In the genomic region with DNA sequence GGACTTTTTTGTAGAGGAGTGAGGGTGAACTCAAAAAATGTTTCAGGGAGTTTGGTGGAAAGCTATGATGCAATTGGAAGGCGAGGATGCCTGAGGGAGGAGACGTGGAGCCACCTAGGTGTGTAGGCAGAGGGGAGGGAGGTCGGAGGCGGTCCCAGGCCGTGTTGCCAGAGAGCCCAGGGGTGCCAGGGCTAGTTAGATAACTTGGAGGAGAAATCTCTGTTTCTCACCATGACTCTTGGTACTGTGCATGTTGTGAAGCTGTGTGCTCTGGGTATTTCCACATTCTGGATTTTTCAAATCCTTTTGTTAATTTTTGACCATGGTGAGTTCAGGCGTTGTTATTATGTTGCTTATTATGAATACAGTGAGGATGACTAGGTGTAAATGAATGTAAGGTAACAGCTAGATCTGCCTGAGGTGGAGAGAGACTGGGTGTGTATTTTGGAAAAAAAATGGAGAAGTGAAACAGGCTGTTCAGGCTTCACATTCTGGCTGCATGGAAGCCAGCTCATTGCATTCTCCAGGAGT, we compare ENCODE assay signal across 8 cellular contexts. TPM values are rescaled to one million over a fixed set of nuclear protein-coding genes. Genes with fewer than 3 reads are reported as not detected.
DNase-seq lines count a peak whose midpoint lies in the region; ATAC-seq, FAIRE-seq and TF ChIP-seq lines count a peak whose summit lies in the region.

No MANE protein-coding gene starts in this region.

- peaks cover 75% of the 10 kb centered on the region for H3K79me2 ChIP-seq in OCI-LY1 (ENCODE audit: insufficient read depth, low read length)

- H3K9me3 Mint-ChIP-seq in endothelial cell (ENCODE audit: unreplicated experiment), result no peaks in the 10 kb centered on the region

- in situ Hi-C loops in gastrocnemius medialis (cut with MboI; ENCODE audit: low sequenced_read_pairs in 4 of 4), result no loop called here

- no peak for TF ChIP-seq POLR2A in gastrocnemius medialis (IDR thresholded peaks at IDR 0.05)
- no peak for TF ChIP-seq POLR2A in H54 (IDR thresholded peaks at IDR 0.05; ENCODE audit: low read depth, low read length)

- no peak overlapping the region for H3K4me3 Mint-ChIP-seq in endothelial cell (ENCODE audit: unreplicated experiment)

- no peaks in the 10 kb centered on the region for H3K36me3 Mint-ChIP-seq in endothelial cell (ENCODE audit: low read depth, unreplicated experiment)

- peak overlapping the region; percentile 79 for H3K27ac ChIP-seq in OCI-LY1 (ENCODE audit: low read depth, low read length, poor library complexity, severe bottlenecking)
- peak overlapping the region; percentile 45 to 78 (median 70) for H3K27ac ChIP-seq in gastrocnemius medialis

- intact Hi-C loops in gastrocnemius medialis (cut with DNase I; ENCODE audit: low total_unique reads), result loop anchor here (2.0 kb wide), 1 partner anchor 25 kb away; no protein-coding TSS in a partner anchor

- H4K20me1 ChIP-seq in OCI-LY1 (ENCODE audit: insufficient read depth, low read length), result no peaks in the 10 kb centered on the region

- H3K9me2 ChIP-seq in OCI-LY1 (ENCODE audit: low read depth, low read length), result no peaks in the 10 kb centered on the region

- H3K4me3 ChIP-seq in GM12875 (ENCODE audit: low read depth, low read length), result peak overlapping the region; percentile 29
- no peak overlapping the region for H3K4me3 ChIP-seq in OCI-LY1 (ENCODE audit: low read depth, low read length, poor library complexity, severe bottlenecking)
- H3K4me3 ChIP-seq in gastrocnemius medialis, result no peak overlapping the region

- no peaks in the 10 kb centered on the region for H3F3A ChIP-seq in OCI-LY1 (ENCODE audit: insufficient read depth, low read length)

- H3K4me1 ChIP-seq in OCI-LY1 (ENCODE audit: insufficient read depth, low read length, severe bottlenecking), result peaks cover 68% of the 10 kb centered on the region
- peaks cover 49 to 50% of the 10 kb centered on the region in 2 donors for H3K4me1 ChIP-seq in gastrocnemius medialis

- H3K9ac ChIP-seq in OCI-LY1 (ENCODE audit: low read length), result no peak overlapping the region; the same call in 1 of the 2 replicates

- no peak for FAIRE-seq in H54 (lab: Jason Lieb, UNC)
- FAIRE-seq in urothelium cell line (lab: Jason Lieb, UNC), result no peak

- no peak for ATAC-seq in gastrocnemius medialis
- ATAC-seq in HG03196 (IDR thresholded peaks at IDR 0.05; ENCODE audit: unreplicated experiment), result no peak
- ATAC-seq in HG03571 (IDR thresholded peaks at IDR 0.05; ENCODE audit: unreplicated experiment), result no peak

- H3K27me3 ChIP-seq in OCI-LY1 (ENCODE audit: insufficient read depth, low read length), result no peaks in the 10 kb centered on the region
- H3K27me3 ChIP-seq in gastrocnemius medialis, result no peaks in the 10 kb centered on the region

- H3K27ac Mint-ChIP-seq in endothelial cell (ENCODE audit: unreplicated experiment), result peak overlapping the region; percentile 74

- peaks cover 31% of the 10 kb centered on the region for H3K4me1 Mint-ChIP-seq in endothelial cell (ENCODE audit: unreplicated experiment)

- no peaks in the 10 kb centered on the region for H3K36me3 ChIP-seq in OCI-LY1 (ENCODE audit: insufficient read depth, low read length)
- no peaks in the 10 kb centered on the region for H3K36me3 ChIP-seq in gastrocnemius medialis

- H3K27me3 Mint-ChIP-seq in endothelial cell (ENCODE audit: unreplicated experiment), result peaks cover 3% of the 10 kb centered on the region

- H3K9me3 ChIP-seq in OCI-LY1 (ENCODE audit: low read length), result no peaks in the 10 kb centered on the region
- no peaks in the 10 kb centered on the region for H3K9me3 ChIP-seq in gastrocnemius medialis

- peak overlapping the region; percentile 57 for H3K4me2 ChIP-seq in OCI-LY1 (ENCODE audit: low read length)

- no peak for TF ChIP-seq CTCF in GM12875 (IDR thresholded peaks at IDR 0.05; ENCODE audit: borderline replicate concordance, insufficient read depth, low read depth, low read length)
- no peak for TF ChIP-seq CTCF in OCI-LY1 (IDR thresholded peaks at IDR 0.05; ENCODE audit: low read length)
- no peak for TF ChIP-seq CTCF in endothelial cell (IDR thresholded peaks at IDR 0.05; ENCODE audit: unreplicated experiment)
- no peak for TF ChIP-seq CTCF in gastrocnemius medialis (IDR thresholded peaks at IDR 0.05 in 4 of 5, conservative IDR thresholded peaks at IDR 0.05 in 1 of 5)

- H2AFZ ChIP-seq in OCI-LY1 (ENCODE audit: low read length), result no peak overlapping the region

- DNase-seq in endothelial cell (ENCODE audit: low spot score), result no peak
- DNase-seq in gastrocnemius medialis, result no peak
- no peak for DNase-seq in H54 (ENCODE audit: insufficient read length, low spot score)
- no peak for DNase-seq in urothelium cell line (ENCODE audit: low spot score)

RNA-seq across cellular contexts. Expression of gene RAB9A, which starts 4.5 kb away (rescaled TPM):
- total RNA-seq in endothelial cell (ENCODE audit: unreplicated experiment) (11.2 TPM), gastrocnemius medialis (10 to 100 TPM; 15.0 to 21.7 (median 18.5) TPM)

RNA-seq across cellular contexts. Expression of gene TCEANC, which starts 40.5 kb away (rescaled TPM):
- total RNA-seq in endothelial cell (ENCODE audit: unreplicated experiment) (3.8 TPM), gastrocnemius medialis (1 to 10 TPM; 2.9 to 4.1 (median 3.3) TPM)

RNA-seq across cellular contexts. Expression of gene TRAPPC2, which starts 41.0 kb away (rescaled TPM):
- total RNA-seq in endothelial cell (ENCODE audit: unreplicated experiment) (12.4 TPM), gastrocnemius medialis (1 to 10 TPM; 1.4 to 4.3 (median 2.9) TPM)

RNA-seq across cellular contexts. Expression of gene OFD1, which starts 41.1 kb away (rescaled TPM):
- total RNA-seq in endothelial cell (ENCODE audit: unreplicated experiment), result 17.7 TPM
- 1 to 10 TPM; 2.8 to 8.0 (median 7.0) TPM for total RNA-seq in gastrocnemius medialis
